Comparison of ENCODE assay signal across 8 cellular contexts in genomic region chr5:109191153-109191558, GRCh38.
DNase-seq lines count a peak whose midpoint lies in the region; ATAC-seq lines count a peak whose summit lies in the region.

No MANE protein-coding gene starts in this region.

- ATAC-seq in activated CD4-positive, CD25-positive, alpha-beta regulatory T cell treated with anti-CD3 and anti-CD28 coated beads, Interleukin-2, amount 50 U/mL, for 24 hours = peak; percentile 64 to 65
- ATAC-seq in HG03039 (IDR thresholded peaks at IDR 0.05; ENCODE audit: unreplicated experiment) = peak; percentile 54
- ATAC-seq in sciatic nerve = peak; percentile 64

- peak overlapping the region; percentile 31 for H3K4me3 Mint-ChIP-seq in activated T-helper 2 cell treated with anti-CD3 and anti-CD28 coated beads, Interferon-gamma antibody, Interleukin-2, Interleukin-4, amounts not matched to agents 10 μg/mL and 5 μg/mL and 100 μg/mL, durations not matched to agents 14 hours and 24 hours and 36 hours (ENCODE audit: low read depth)

- peaks cover 8% of the 10 kb centered on the region for H3K4me1 Mint-ChIP-seq in activated T-helper 2 cell treated with anti-CD3 and anti-CD28 coated beads, Interferon-gamma antibody, Interleukin-2, Interleukin-4, amounts not matched to agents 10 μg/mL and 5 μg/mL and 100 μg/mL, durations not matched to agents 14 hours and 24 hours and 36 hours (ENCODE audit: low read depth)

- H3K27ac Mint-ChIP-seq in activated T-helper 2 cell treated with anti-CD3 and anti-CD28 coated beads, Interferon-gamma antibody, Interleukin-2, Interleukin-4, amounts not matched to agents 10 μg/mL and 5 μg/mL and 100 μg/mL, durations not matched to agents 14 hours and 24 hours and 36 hours = no peak overlapping the region

- H3K36me3 Mint-ChIP-seq in activated T-helper 2 cell treated with anti-CD3 and anti-CD28 coated beads, Interferon-gamma antibody, Interleukin-2, Interleukin-4, amounts not matched to agents 10 μg/mL and 5 μg/mL and 100 μg/mL, durations not matched to agents 14 hours and 24 hours and 36 hours (ENCODE audit: low read depth) = no peaks in the 10 kb centered on the region

- intact Hi-C loops in activated T-helper 2 cell treated with anti-CD3 and anti-CD28 coated beads, Interferon-gamma antibody, Interleukin-2, Interleukin-4, amounts not matched to agents 10 μg/mL and 5 μg/mL and 100 μg/mL, durations not matched to agents 14 hours and 24 hours and 36 hours (cut with micrococcal nuclease) = no loop called here
- intact Hi-C loops in sciatic nerve (cut with DNase I) = no loop called here

- H3K9me3 Mint-ChIP-seq in activated T-helper 2 cell treated with anti-CD3 and anti-CD28 coated beads, Interferon-gamma antibody, Interleukin-2, Interleukin-4, amounts not matched to agents 10 μg/mL and 5 μg/mL and 100 μg/mL, durations not matched to agents 14 hours and 24 hours and 36 hours = no peaks in the 10 kb centered on the region

- peaks cover 1% of the 10 kb centered on the region for H3K27me3 Mint-ChIP-seq in activated T-helper 2 cell treated with anti-CD3 and anti-CD28 coated beads, Interferon-gamma antibody, Interleukin-2, Interleukin-4, amounts not matched to agents 10 μg/mL and 5 μg/mL and 100 μg/mL, durations not matched to agents 14 hours and 24 hours and 36 hours (ENCODE audit: low read depth)

- no peak for DNase-seq in activated CD4-positive, CD25-positive, alpha-beta regulatory T cell treated with anti-CD3 and anti-CD28 coated beads, Interleukin-2, amount 50 U/mL, for 72 hours
- peak; percentile 9 for DNase-seq in activated T-helper 2 cell treated with anti-CD3 and anti-CD28 coated beads, Interferon-gamma antibody, Interleukin-2, Interleukin-4, amounts not matched to agents 10 μg/mL and 5 μg/mL and 100 μg/mL, durations not matched to agents 14 hours and 24 hours and 36 hours (ENCODE audit: low spot score)
- no peak for DNase-seq in sciatic nerve (ENCODE audit: low spot score)
- DNase-seq in COLO668 (lab: John Stamatoyannopoulos, UW; ENCODE audit: unreplicated experiment) = no peak
- DNase-seq in NCI-H2227 treated with DMSO at 0.1 percent for 48 hours (lab: John Stamatoyannopoulos, UW) = no peak
- no peak for DNase-seq in iPS-NIHi7 (ENCODE audit: extremely low spot score)
